1 cellular context compared by ENCODE assay signal in the genomic region with DNA sequence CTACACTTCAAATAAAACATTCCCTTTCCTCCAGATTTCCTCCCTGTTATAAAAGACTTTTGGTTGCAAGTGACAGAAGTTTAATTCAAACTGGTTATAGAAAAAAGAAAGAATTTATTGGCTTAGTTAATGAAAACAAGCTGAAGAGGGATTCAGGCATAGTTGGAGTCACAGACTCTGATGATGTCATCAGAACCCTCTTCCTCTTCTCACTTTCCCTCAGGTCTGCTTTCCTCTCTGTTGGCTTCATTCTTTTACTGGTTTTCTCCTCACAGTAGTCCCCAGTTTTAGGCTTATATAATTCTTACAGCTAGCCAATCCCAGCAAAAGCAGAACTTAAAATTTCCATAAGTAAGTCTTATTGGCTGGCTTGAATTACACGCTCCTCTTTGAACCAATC.
A peak's percentile ranks its signal among the peaks of the same experiment; 100 is the strongest.
TF ChIP-seq lines count a peak whose summit lies in the region.

No MANE protein-coding gene starts in this region.

TF ChIP-seq in HepG2, 621 proteins besides CTCF, POLR2A, EP300 and RAD21 (continued from another document):
- TF ChIP-seq HNRNPL (IDR thresholded peaks at IDR 0.05; ENCODE audit: low read depth, low read length) (no peak), ATF7 (IDR thresholded peaks at IDR 0.05) (peak; percentile 85), ATF7 (CRISPR knock-in tag; IDR thresholded peaks at IDR 0.05) (no peak), U2AF1 (optimal IDR thresholded peaks at IDR 0.05; ENCODE audit: low read depth, low read length) (no peak), TEAD2 (CRISPR knock-in tag; IDR thresholded peaks at IDR 0.05) (no peak), DPF2 (CRISPR knock-in tag; IDR thresholded peaks at IDR 0.05; ENCODE audit: borderline replicate concordance, low read depth) (no peak)
- TF ChIP-seq, protein P1, sequence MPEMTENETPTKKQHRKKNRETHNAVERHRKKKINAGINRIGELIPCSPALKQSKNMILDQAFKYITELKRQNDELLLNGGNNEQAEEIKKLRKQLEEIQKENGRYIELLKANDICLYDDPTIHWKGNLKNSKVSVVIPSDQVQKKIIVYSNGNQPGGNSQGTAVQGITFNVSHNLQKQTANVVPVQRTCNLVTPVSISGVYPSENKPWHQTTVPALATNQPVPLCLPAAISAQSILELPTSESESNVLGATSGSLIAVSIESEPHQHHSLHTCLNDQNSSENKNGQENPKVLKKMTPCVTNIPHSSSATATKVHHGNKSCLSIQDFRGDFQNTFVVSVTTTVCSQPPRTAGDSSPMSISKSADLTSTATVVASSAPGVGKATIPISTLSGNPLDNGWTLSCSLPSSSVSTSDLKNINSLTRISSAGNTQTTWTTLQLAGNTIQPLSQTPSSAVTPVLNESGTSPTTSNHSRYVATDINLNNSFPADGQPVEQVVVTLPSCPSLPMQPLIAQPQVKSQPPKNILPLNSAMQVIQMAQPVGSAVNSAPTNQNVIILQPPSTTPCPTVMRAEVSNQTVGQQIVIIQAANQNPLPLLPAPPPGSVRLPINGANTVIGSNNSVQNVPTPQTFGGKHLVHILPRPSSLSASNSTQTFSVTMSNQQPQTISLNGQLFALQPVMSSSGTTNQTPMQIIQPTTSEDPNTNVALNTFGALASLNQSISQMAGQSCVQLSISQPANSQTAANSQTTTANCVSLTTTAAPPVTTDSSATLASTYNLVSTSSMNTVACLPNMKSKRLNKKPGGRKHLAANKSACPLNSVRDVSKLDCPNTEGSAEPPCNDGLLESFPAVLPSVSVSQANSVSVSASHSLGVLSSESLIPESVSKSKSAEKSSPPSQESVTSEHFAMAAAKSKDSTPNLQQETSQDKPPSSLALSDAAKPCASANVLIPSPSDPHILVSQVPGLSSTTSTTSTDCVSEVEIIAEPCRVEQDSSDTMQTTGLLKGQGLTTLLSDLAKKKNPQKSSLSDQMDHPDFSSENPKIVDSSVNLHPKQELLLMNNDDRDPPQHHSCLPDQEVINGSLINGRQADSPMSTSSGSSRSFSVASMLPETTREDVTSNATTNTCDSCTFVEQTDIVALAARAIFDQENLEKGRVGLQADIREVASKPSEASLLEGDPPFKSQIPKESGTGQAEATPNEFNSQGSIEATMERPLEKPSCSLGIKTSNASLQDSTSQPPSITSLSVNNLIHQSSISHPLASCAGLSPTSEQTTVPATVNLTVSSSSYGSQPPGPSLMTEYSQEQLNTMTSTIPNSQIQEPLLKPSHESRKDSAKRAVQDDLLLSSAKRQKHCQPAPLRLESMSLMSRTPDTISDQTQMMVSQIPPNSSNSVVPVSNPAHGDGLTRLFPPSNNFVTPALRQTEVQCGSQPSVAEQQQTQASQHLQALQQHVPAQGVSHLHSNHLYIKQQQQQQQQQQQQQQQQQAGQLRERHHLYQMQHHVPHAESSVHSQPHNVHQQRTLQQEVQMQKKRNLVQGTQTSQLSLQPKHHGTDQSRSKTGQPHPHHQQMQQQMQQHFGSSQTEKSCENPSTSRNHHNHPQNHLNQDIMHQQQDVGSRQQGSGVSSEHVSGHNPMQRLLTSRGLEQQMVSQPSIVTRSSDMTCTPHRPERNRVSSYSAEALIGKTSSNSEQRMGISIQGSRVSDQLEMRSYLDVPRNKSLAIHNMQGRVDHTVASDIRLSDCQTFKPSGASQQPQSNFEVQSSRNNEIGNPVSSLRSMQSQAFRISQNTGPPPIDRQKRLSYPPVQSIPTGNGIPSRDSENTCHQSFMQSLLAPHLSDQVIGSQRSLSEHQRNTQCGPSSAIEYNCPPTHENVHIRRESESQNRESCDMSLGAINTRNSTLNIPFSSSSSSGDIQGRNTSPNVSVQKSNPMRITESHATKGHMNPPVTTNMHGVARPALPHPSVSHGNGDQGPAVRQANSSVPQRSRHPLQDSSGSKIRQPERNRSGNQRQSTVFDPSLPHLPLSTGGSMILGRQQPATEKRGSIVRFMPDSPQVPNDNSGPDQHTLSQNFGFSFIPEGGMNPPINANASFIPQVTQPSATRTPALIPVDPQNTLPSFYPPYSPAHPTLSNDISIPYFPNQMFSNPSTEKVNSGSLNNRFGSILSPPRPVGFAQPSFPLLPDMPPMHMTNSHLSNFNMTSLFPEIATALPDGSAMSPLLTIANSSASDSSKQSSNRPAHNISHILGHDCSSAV (CRISPR knock-in tag; IDR thresholded peaks at IDR 0.05; ENCODE audit: borderline replicate concordance), result no peak
TF ChIP-seq in HepG2: peak in this region for 2.
